ENCODE assay signal across 12 cellular contexts in genomic region chr19:48491793-48492123, GRCh38. TPM values are rescaled to one million over a fixed set of nuclear protein-coding genes. Genes with fewer than 3 reads are reported as not detected.
DNase-seq lines count a peak whose midpoint lies in the region; ATAC-seq, FAIRE-seq and TF ChIP-seq lines count a peak whose summit lies in the region.
"Had no signal": no experiment of that assay in that cellular context is flagged by ENCODE, and none has a peak within 500 bp of the region (broad histone marks: within the 10 kb centered on the region; RNA-seq: fewer than 3 reads in every experiment).

No MANE protein-coding gene starts in this region.

- no peak overlapping the region for H3K27ac Mint-ChIP-seq in activated T-helper 2 cell treated with anti-CD3 and anti-CD28 coated beads, Interferon-gamma antibody, Interleukin-2, Interleukin-4, amounts not matched to agents 10 μg/mL and 5 μg/mL and 100 μg/mL, durations not matched to agents 14 hours and 24 hours and 36 hours
- no peak overlapping the region for H3K27ac Mint-ChIP-seq in memory B cell

- H3K4me1 Mint-ChIP-seq in activated T-helper 2 cell treated with anti-CD3 and anti-CD28 coated beads, Interferon-gamma antibody, Interleukin-2, Interleukin-4, amounts not matched to agents 10 μg/mL and 5 μg/mL and 100 μg/mL, durations not matched to agents 14 hours and 24 hours and 36 hours (ENCODE audit: low read depth), result peaks cover 22% of the 10 kb centered on the region
- H3K4me1 Mint-ChIP-seq in memory B cell, result peaks cover 27% of the 10 kb centered on the region

- H3K9ac ChIP-seq in DND-41 (ENCODE audit: low read depth, low read length), result peak overlapping the region; percentile 7; the same call in 1 of the 2 replicates
- H3K9ac ChIP-seq: GM23248 had no signal

- TF ChIP-seq CTCF in 22Rv1 (IDR thresholded peaks at IDR 0.05) (no peak), DND-41 (IDR thresholded peaks at IDR 0.05; ENCODE audit: borderline replicate concordance, extremely low read depth, low read length, poor library complexity, severe bottlenecking) (no peak), prostate gland (IDR thresholded peaks at IDR 0.05) (no peak)

- TF ChIP-seq POLR2A in prostate gland (IDR thresholded peaks at IDR 0.05) (no peak), GM12892 (IDR thresholded peaks at IDR 0.05; ENCODE audit: low read depth, low read length) (no peak)

- intact Hi-C loops in activated T-helper 2 cell treated with anti-CD3 and anti-CD28 coated beads, Interferon-gamma antibody, Interleukin-2, Interleukin-4, amounts not matched to agents 10 μg/mL and 5 μg/mL and 100 μg/mL, durations not matched to agents 14 hours and 24 hours and 36 hours (cut with micrococcal nuclease), result loop anchor here (2.0 kb wide), 1 partner anchor 23 kb away; the partner anchor contains the start of gene CYTH2
- intact Hi-C loops in prostate gland (cut with DNase I), result loop anchor here (2.0 kb wide), 1 partner anchor 93 kb away; no protein-coding TSS in a partner anchor

- H3K36me3 Mint-ChIP-seq in activated T-helper 2 cell treated with anti-CD3 and anti-CD28 coated beads, Interferon-gamma antibody, Interleukin-2, Interleukin-4, amounts not matched to agents 10 μg/mL and 5 μg/mL and 100 μg/mL, durations not matched to agents 14 hours and 24 hours and 36 hours (ENCODE audit: low read depth), result no peaks in the 10 kb centered on the region
- peaks cover 4% of the 10 kb centered on the region for H3K36me3 Mint-ChIP-seq in memory B cell

- H4K20me1 ChIP-seq in DND-41 (ENCODE audit: insufficient read depth, low read length), result peaks cover 7% of the 10 kb centered on the region

- H3K79me2 ChIP-seq in DND-41 (ENCODE audit: insufficient read depth, low read length), result no peaks in the 10 kb centered on the region

- H3K27ac ChIP-seq in 22Rv1 (peak overlapping the region; percentile 66), DND-41 (ENCODE audit: low read length) (no peak overlapping the region), prostate gland (peak overlapping the region in 1 of 2 donors; percentile 27)
- H3K27ac ChIP-seq: GM23248 had no signal

- no peak overlapping the region; the same call in 1 of the 2 replicates for H2AFZ ChIP-seq in DND-41 (ENCODE audit: low read depth, low read length)
- H2AFZ ChIP-seq: GM23248 had no signal

- no peak for FAIRE-seq in GM12892 (lab: Jason Lieb, UNC)

- H3K27me3 ChIP-seq in DND-41 (ENCODE audit: insufficient read depth, low read length, poor library complexity) (no peaks in the 10 kb centered on the region), prostate gland (replicated peaks; ENCODE audit: insufficient read depth) (no peaks in the 10 kb centered on the region)

- H3K4me1 ChIP-seq in DND-41 (ENCODE audit: insufficient read depth, low read length) (peaks cover 24% of the 10 kb centered on the region), prostate gland (replicated peaks) (peaks cover 5% of the 10 kb centered on the region)

- peaks cover 34% of the 10 kb centered on the region for H3K27me3 Mint-ChIP-seq in activated T-helper 2 cell treated with anti-CD3 and anti-CD28 coated beads, Interferon-gamma antibody, Interleukin-2, Interleukin-4, amounts not matched to agents 10 μg/mL and 5 μg/mL and 100 μg/mL, durations not matched to agents 14 hours and 24 hours and 36 hours (ENCODE audit: low read depth)
- peaks cover 37% of the 10 kb centered on the region for H3K27me3 Mint-ChIP-seq in memory B cell

- ATAC-seq in DND-41 (ENCODE audit: insufficient read depth, low read depth) (no peak), memory B cell (ENCODE audit: low read depth) (no peak), GM18867 (IDR thresholded peaks at IDR 0.05; ENCODE audit: unreplicated experiment) (no peak)

- H3K4me3 ChIP-seq in DND-41 (ENCODE audit: low read depth in 1 of 2, low read length in 2 of 2) (peak overlapping the region in 1 of 2 experiments; percentile 23; a peak in 1 of 4 replicates), prostate gland (no peak overlapping the region)
- H3K4me3 ChIP-seq: GM23248 had no signal

- H3K4me3 Mint-ChIP-seq in activated T-helper 2 cell treated with anti-CD3 and anti-CD28 coated beads, Interferon-gamma antibody, Interleukin-2, Interleukin-4, amounts not matched to agents 10 μg/mL and 5 μg/mL and 100 μg/mL, durations not matched to agents 14 hours and 24 hours and 36 hours (ENCODE audit: low read depth), result peak overlapping the region; percentile 3
- H3K4me3 Mint-ChIP-seq in memory B cell, result peak overlapping the region; percentile 24

- no peaks in the 10 kb centered on the region for H3K9me3 ChIP-seq in DND-41 (ENCODE audit: insufficient read depth, low read length, severe bottlenecking)
- no peaks in the 10 kb centered on the region for H3K9me3 ChIP-seq in prostate gland
- H3K9me3 ChIP-seq: upper lobe of left lung had no signal

- 41% methylated on average over 10 of the region's 10 CpGs for WGBS in prostate gland

- DNase-seq in DND-41, result no peak
- no peak for DNase-seq in activated T-helper 2 cell treated with anti-CD3 and anti-CD28 coated beads, Interferon-gamma antibody, Interleukin-2, Interleukin-4, amounts not matched to agents 10 μg/mL and 5 μg/mL and 100 μg/mL, durations not matched to agents 14 hours and 24 hours and 36 hours (ENCODE audit: low spot score)
- no peak for DNase-seq in memory B cell (ENCODE audit: low spot score in 2 of 2)
- DNase-seq in prostate gland (ENCODE audit: low spot score), result no peak
- no peak for DNase-seq in GM12892 (ENCODE audit: insufficient read length)
- DNase-seq in SHP77 treated with DMSO at 0.1 percent for 48 hours (lab: John Stamatoyannopoulos, UW), result no peak

- peak overlapping the region; percentile 57 for H3K4me2 ChIP-seq in DND-41 (ENCODE audit: insufficient read depth, low read length)

- H3K9me3 Mint-ChIP-seq in activated T-helper 2 cell treated with anti-CD3 and anti-CD28 coated beads, Interferon-gamma antibody, Interleukin-2, Interleukin-4, amounts not matched to agents 10 μg/mL and 5 μg/mL and 100 μg/mL, durations not matched to agents 14 hours and 24 hours and 36 hours, result no peaks in the 10 kb centered on the region
- peaks cover 6% of the 10 kb centered on the region for H3K9me3 Mint-ChIP-seq in memory B cell
- H3K9me3 Mint-ChIP-seq: IgD-negative memory B cell had no signal

- H3K36me3 ChIP-seq in DND-41 (ENCODE audit: insufficient read depth, low read length) (no peaks in the 10 kb centered on the region), prostate gland (no peaks in the 10 kb centered on the region)
- H3K36me3 ChIP-seq: upper lobe of left lung had no signal

RNA-seq across cellular contexts. Expression of gene LMTK3, which starts 19.9 kb away (rescaled TPM):
- total RNA-seq in activated T-helper 2 cell treated with anti-CD3 and anti-CD28 coated beads, Interferon-gamma antibody, Interleukin-2, Interleukin-4, amounts not matched to agents 10 μg/mL and 5 μg/mL and 100 μg/mL, durations not matched to agents 14 hours and 24 hours and 36 hours, result 3.1 and 5.1 TPM in 2 replicates
- 10 to 100 TPM in 1 of 2 donors, 1 to 10 TPM in 1; 7.4 to 10.2 TPM for total RNA-seq in prostate gland
- not detected for polyA plus RNA-seq in GM12892 (2012; ENCODE audit: missing spikeins)
- total RNA-seq: lung microvascular endothelial cell had no signal
- polyA plus RNA-seq: GM23248, IgD-negative memory B cell had no signal

RNA-seq across cellular contexts. Expression of gene CYTH2, which starts 22.6 kb away (rescaled TPM):
- 37.7 and 38.6 TPM in 2 replicates for total RNA-seq in activated T-helper 2 cell treated with anti-CD3 and anti-CD28 coated beads, Interferon-gamma antibody, Interleukin-2, Interleukin-4, amounts not matched to agents 10 μg/mL and 5 μg/mL and 100 μg/mL, durations not matched to agents 14 hours and 24 hours and 36 hours
- 10 to 100 TPM; 50.6 to 97.1 TPM for total RNA-seq in prostate gland
- 15.6 TPM for polyA plus RNA-seq in GM12892 (2012; ENCODE audit: missing spikeins)

RNA-seq across cellular contexts. Expression of gene KCNJ14, which starts 36.4 kb away (rescaled TPM):
- total RNA-seq in activated T-helper 2 cell treated with anti-CD3 and anti-CD28 coated beads, Interferon-gamma antibody, Interleukin-2, Interleukin-4, amounts not matched to agents 10 μg/mL and 5 μg/mL and 100 μg/mL, durations not matched to agents 14 hours and 24 hours and 36 hours, result 2.0 and 2.1 TPM in 2 replicates
- total RNA-seq in prostate gland, result 1 to 10 TPM in 1 of 2 donors, under 1 TPM in 1; 0.45 to 2.2 TPM
- polyA plus RNA-seq in GM12892 (2012; ENCODE audit: missing spikeins), result 0.45 TPM

RNA-seq across cellular contexts. Expression of gene GRWD1, which starts 46.0 kb away (rescaled TPM):
- 77.6 and 77.8 TPM in 2 replicates for total RNA-seq in activated T-helper 2 cell treated with anti-CD3 and anti-CD28 coated beads, Interferon-gamma antibody, Interleukin-2, Interleukin-4, amounts not matched to agents 10 μg/mL and 5 μg/mL and 100 μg/mL, durations not matched to agents 14 hours and 24 hours and 36 hours
- total RNA-seq in prostate gland, result 10 to 100 TPM; 26.2 to 39.7 TPM
- polyA plus RNA-seq in GM12892 (2012; ENCODE audit: missing spikeins), result 11.2 TPM
